In the genomic region with DNA sequence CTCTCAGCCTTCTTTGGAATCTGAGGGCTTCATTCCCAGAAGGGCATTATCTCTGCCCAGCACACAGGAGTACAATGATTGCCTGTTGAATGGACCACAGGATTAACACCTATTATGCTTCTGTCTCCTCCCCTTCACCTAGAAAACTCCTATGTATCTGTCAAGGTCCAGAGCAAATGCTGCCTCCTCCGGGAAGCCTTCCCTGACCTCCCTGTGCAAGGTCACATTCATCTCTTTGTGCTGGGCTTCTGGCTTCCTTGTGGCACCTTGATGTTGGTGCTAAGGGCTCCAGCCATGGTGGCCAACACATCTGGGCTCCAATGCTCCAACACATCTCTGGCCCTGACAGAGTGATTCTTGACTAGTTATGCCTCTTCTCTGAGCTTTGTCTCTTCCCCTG, we compare ENCODE assay signal across 19 cellular contexts. TPM values are rescaled to one million over a fixed set of nuclear protein-coding genes. Genes with fewer than 3 reads are reported as not detected.
DNase-seq lines count a peak whose midpoint lies in the region; ATAC-seq, FAIRE-seq and TF ChIP-seq lines count a peak whose summit lies in the region.
"Had no signal": no experiment of that assay in that cellular context is flagged by ENCODE, and none has a peak within 500 bp of the region (broad histone marks: within the 10 kb centered on the region; RNA-seq: fewer than 3 reads in every experiment).

No MANE protein-coding gene starts in this region.

- no peak for TF ChIP-seq CTCF in K562 (IDR thresholded peaks at IDR 0.05 in 2 of 3, conservative IDR thresholded peaks at IDR 0.05 in 1 of 3; ENCODE audit: insufficient read depth in 2 of 3, low read depth in 1 of 3, low read length in 3 of 3)

- H3K9me1 ChIP-seq in K562 (ENCODE audit: control insufficient read depth, insufficient read depth, low read length) = no peaks in the 10 kb centered on the region

- FAIRE-seq in K562 (lab: Jason Lieb, UNC) = no peak
- FAIRE-seq: H1 had no signal

- H3K36me3 Mint-ChIP-seq in T-helper 17 cell (ENCODE audit: low read depth) = peaks cover 2% of the 10 kb centered on the region

- TF ChIP-seq RAD21 in K562 (CRISPR knock-in tag; conservative IDR thresholded peaks at IDR 0.05 in 1 of 2, IDR thresholded peaks at IDR 0.05 in 1 of 2) = no peak

- CTCF ChIA-PET in K562 (lab: Yijun Ruan, JAX; ENCODE audit: low intra/inter-chr PET ratio) = no interaction called here

- peak; percentile 47 for DNase-seq in activated CD8-positive, alpha-beta memory T cell treated with anti-CD3 and anti-CD28 coated beads for 24 hours
- no peak for DNase-seq in activated CD8-positive, alpha-beta memory T cell treated with anti-CD3 and anti-CD28 coated beads, Interleukin-2, amount 50 U/mL, for 4 hours
- DNase-seq in K562 (ENCODE audit: extremely low read depth in 1 of 4, low spot score in 3 of 4) = no peak
- peak; percentile 26 for DNase-seq in left lobe of liver (ENCODE audit: low spot score)
- peak; percentile 24 for DNase-seq in ureter (ENCODE audit: low spot score)
- no peak for DNase-seq in T-helper 17 cell
- DNase-seq: C1 segment of cervical spinal cord, DMS79 treated with DMSO at 0.1 percent for 48 hours, HFFc6, NCI-H1048, NCI-H2227 treated with DMSO at 0.1 percent for 48 hours, NCI-H524 treated with DMSO at 0.1 percent for 48 hours, Peyer's patch, Right ventricle myocardium superior had no signal

- H3K4me2 ChIP-seq in K562 (ENCODE audit: insufficient read depth, low read length) = no peak overlapping the region

- peaks cover 21% of the 10 kb centered on the region for H3K27me3 Mint-ChIP-seq in T-helper 17 cell

- WGBS in K562 (ENCODE audit: insufficient coverage, low coverage, missing lambda C conversion rate) = 0% methylated on average over 1 of the region's 1 CpG

- POLR2A ChIA-PET in K562 (lab: Yijun Ruan, JAX) = no interaction called here

- no peaks in the 10 kb centered on the region; the same call in 1 of the 2 replicates for H4K20me1 ChIP-seq in K562 (replicated peaks; ENCODE audit: control insufficient read depth, insufficient read depth, low read length)

- H3K36me3 ChIP-seq in K562 (ENCODE audit: control insufficient read depth, insufficient read depth, low read length) = no peaks in the 10 kb centered on the region
- H3K36me3 ChIP-seq: Peyer's patch had no signal

- no peaks in the 10 kb centered on the region for H3K79me2 ChIP-seq in K562 (ENCODE audit: control insufficient read depth, insufficient read depth, low read length)

- no peak overlapping the region for H3K27ac ChIP-seq in K562 (ENCODE audit: extremely low read depth, low read depth, low read length)
- H3K27ac ChIP-seq: Peyer's patch had no signal

- no peaks in the 10 kb centered on the region for H3K9me3 ChIP-seq in K562 (replicated peaks; ENCODE audit: control insufficient read depth, insufficient read depth, low read depth, low read length)
- no peaks in the 10 kb centered on the region for H3K9me3 ChIP-seq in T-helper 17 cell (ENCODE audit: control insufficient read depth, low read length, poor library complexity, severe bottlenecking)
- H3K9me3 ChIP-seq: Peyer's patch had no signal

- no peaks in the 10 kb centered on the region; a peak in 2 of 5 replicates for H3K4me1 ChIP-seq in K562 (replicated peaks in 1 of 2; ENCODE audit: control insufficient read depth in 2 of 2, insufficient read depth in 2 of 2, low read length in 2 of 2)
- H3K4me1 ChIP-seq: Peyer's patch had no signal

- intact Hi-C loops in K562 (cut with micrococcal nuclease) = no loop called here

- no peak for TF ChIP-seq POLR2A in K562 (conservative IDR thresholded peaks at IDR 0.05)

- in situ Hi-C loops in K562 (cut with MboI) = no loop called here

- TF ChIP-seq EP300 in K562 (IDR thresholded peaks at IDR 0.05; ENCODE audit: low read length) = no peak

- no peak overlapping the region for H3K4me3 ChIP-seq in K562
- H3K4me3 ChIP-seq: Peyer's patch had no signal

- H3K4me1 Mint-ChIP-seq in T-helper 17 cell = peaks cover 11% of the 10 kb centered on the region

- no peak overlapping the region for H3K4me3 Mint-ChIP-seq in T-helper 17 cell
- H3K4me3 Mint-ChIP-seq: HFFc6 had no signal

- no peak overlapping the region for H2AFZ ChIP-seq in K562 (ENCODE audit: low read depth, low read length)

- H3K27me3 ChIP-seq in K562 (ENCODE audit: control insufficient read depth in 2 of 2, insufficient read depth in 2 of 2, low read length in 2 of 2) = peaks cover 8 to 37% of the 10 kb centered on the region in 2 experiments; a peak in 3 of 5 replicates
- H3K27me3 ChIP-seq: Peyer's patch had no signal

- ATAC-seq in K562 = no peak
- no peak for ATAC-seq in left lobe of liver
- no peak for ATAC-seq in T-helper 17 cell
- no peak for ATAC-seq in HG02642 (IDR thresholded peaks at IDR 0.05; ENCODE audit: poor library complexity, unreplicated experiment)
- ATAC-seq in GM18519 (IDR thresholded peaks at IDR 0.05; ENCODE audit: low FRiP score, unreplicated experiment) = no peak

- BruUV-seq in K562 (replicated peaks; lab: Mats Ljungman, UMichigan) = no TSS peak

- H3K9ac ChIP-seq in K562 (ENCODE audit: insufficient read depth in 1 of 2, low read depth in 2 of 2, low read length in 2 of 2) = no peak overlapping the region

- H3K27ac Mint-ChIP-seq in T-helper 17 cell = no peak overlapping the region
- H3K27ac Mint-ChIP-seq: HFFc6 had no signal

TF ChIP-seq in K562, 482 proteins besides CTCF, POLR2A, EP300 and RAD21:
- TF ChIP-seq ZFP36 (IDR thresholded peaks at IDR 0.05; ENCODE audit: low read depth, low read length, partially characterized antibody) (peak; percentile 93), SIN3B (IDR thresholded peaks at IDR 0.05; ENCODE audit: low read depth) (no peak)

RNA-seq across cellular contexts. Expression of gene ATP2B2, which starts 49.9 kb away (rescaled TPM):
- total RNA-seq in K562 (2011; cell fraction: chromatin; rRNA removed; ENCODE audit: low replicate concordance) = not detected in 2 replicates
- total RNA-seq in K562 (2011; cell fraction: nucleolus; rRNA removed) = not detected in 2 replicates
- not detected in 2 replicates for total RNA-seq in K562 (2011; cell fraction: nucleoplasm; rRNA removed)
- total RNA-seq in K562 (2014; rRNA removed) (not detected in 2 replicates), K562 (2014; rRNA removed; fragmentation: Illumina TruSeq; extraction: Trizol) (not detected in 2 replicates), K562 (2015; rRNA removed; fragmentation: Illumina TruSeq; extraction: Trizol) (not detected in 2 replicates), K562 (2021) (not detected in 2 replicates), left lobe of liver (37.9 TPM), ureter (not detected), T-helper 17 cell (not detected)
- polyA plus RNA-seq in K562 (2011; rRNA removed) (not detected in 2 replicates), K562 (2014; fragmentation: Illumina TruSeq; extraction: Trizol) (not detected in 2 replicates), K562 (2014; fragmentation: Nextera tagmentation; extraction: Ambion mirVana) (under 1 TPM in 1 of 2 experiments, not detected in 1; 0.06 TPM), K562 (2014; rRNA removed) (not detected in 2 replicates)
- polyA plus RNA-seq in K562 (2011; cell fraction: cytosol; rRNA removed) = not detected in 2 replicates
- not detected in 2 replicates for polyA plus RNA-seq in K562 (2011; cell fraction: nucleus; rRNA removed)
- polyA plus RNA-seq in K562 (2012) = 0.01 TPM in 2 replicates
- not detected in 2 replicates for polyA minus RNA-seq in K562 (2011; rRNA and poly(A)+ RNA removed)
- polyA minus RNA-seq in K562 (2011; cell fraction: cytosol; rRNA and poly(A)+ RNA removed) = not detected in 2 replicates
- polyA minus RNA-seq in K562 (2011; cell fraction: nucleus; rRNA and poly(A)+ RNA removed) = under 0.01 TPM in 1 of 2 replicates, not detected in the other
- total RNA-seq: G401, HFFc6, MCF 10A, Peyer's patch, Right ventricle myocardium superior had no signal

Comparison
In these comparisons a context has a peak if more than half of its experiments do, and no peak if none do; other contexts are left out.
1. DNase-seq: peak in activated CD8-positive, alpha-beta memory T cell treated with anti-CD3 and anti-CD28 coated beads for 24 hours (single experiment), left lobe of liver (single experiment) and ureter (single experiment); none in activated CD8-positive, alpha-beta memory T cell treated with anti-CD3 and anti-CD28 coated beads, Interleukin-2, amount 50 U/mL, for 4 hours (single experiment), K562 (0 of 4) and T-helper 17 cell (0 of 3).
2. RNA of gene ATP2B2, which starts 49.9 kb away (total RNA-seq): 37.9 TPM in left lobe of liver (single experiment); not detected in T-helper 17 cell, not detected in K562 and not detected in ureter (single experiment); every median in the first group is over 10 times any median in the second.